Comparison of ENCODE assay signal across 13 cellular contexts in genomic region chr10:32298066-32298812, GRCh38. TPM values are rescaled to one million over a fixed set of nuclear protein-coding genes. Genes with fewer than 3 reads are reported as not detected.
DNase-seq lines count a peak whose midpoint lies in the region; ATAC-seq, FAIRE-seq and TF ChIP-seq lines count a peak whose summit lies in the region.
"Had no signal": no experiment of that assay in that cellular context is flagged by ENCODE, and none has a peak within 500 bp of the region (broad histone marks: within the 10 kb centered on the region; RNA-seq: fewer than 3 reads in every experiment).

No MANE protein-coding gene starts in this region.

- intact Hi-C loops in activated CD8-positive, alpha-beta T cell treated with anti-CD3 and anti-CD28 coated beads for 36 hours (cut with micrococcal nuclease): no loop called here

- H3K9me3 ChIP-seq in SJSA1 (replicated peaks) (no peaks in the 10 kb centered on the region), SJCRH30 (replicated peaks) (no peaks in the 10 kb centered on the region)
- H3K9me3 ChIP-seq: prostate gland had no signal

- H3K4me1 ChIP-seq in SJSA1 (replicated peaks): peaks cover 19% of the 10 kb centered on the region
- H3K4me1 ChIP-seq in SJCRH30: no peaks in the 10 kb centered on the region
- H3K4me1 ChIP-seq: prostate gland had no signal

- H3K4me3 ChIP-seq in SJSA1 (no peak overlapping the region), skeletal muscle cell (ENCODE audit: low read depth, low read length) (no peak overlapping the region), SJCRH30 (no peak overlapping the region)
- H3K4me3 ChIP-seq: prostate gland had no signal

- peak overlapping the region; percentile 55 for H3K27ac Mint-ChIP-seq in activated CD8-positive, alpha-beta T cell treated with anti-CD3 and anti-CD28 coated beads for 36 hours
- no peak overlapping the region for H3K27ac Mint-ChIP-seq in activated CD8-positive, alpha-beta T cell treated with anti-CD3 and anti-CD28 coated beads, Interleukin-2, amount 10 ng/mL, durations not matched to agents 7 days and 5 days

- CTCF ChIA-PET in activated CD8-positive, alpha-beta T cell treated with anti-CD3 and anti-CD28 coated beads for 36 hours (lab: Charles Lee): interaction anchor here (1.1 kb wide), 2 partner anchors 42 to 44 kb away, joined by 3 read pairs; no protein-coding TSS in a partner anchor
- CTCF ChIA-PET in activated CD8-positive, alpha-beta T cell treated with anti-CD3 and anti-CD28 coated beads, Interleukin-2, amount 10 ng/mL, durations not matched to agents 7 days and 5 days (lab: Charles Lee): interaction anchor here (1.2 kb wide), 1 partner anchor 69 kb away, joined by 3 read pairs; no protein-coding TSS in a partner anchor

- H3K27me3 Mint-ChIP-seq in activated CD8-positive, alpha-beta T cell treated with anti-CD3 and anti-CD28 coated beads for 36 hours: no peaks in the 10 kb centered on the region
- H3K27me3 Mint-ChIP-seq in activated CD8-positive, alpha-beta T cell treated with anti-CD3 and anti-CD28 coated beads, Interleukin-2, amount 10 ng/mL, durations not matched to agents 7 days and 5 days (ENCODE audit: low read depth): no peaks in the 10 kb centered on the region

- H3K4me3 Mint-ChIP-seq in activated CD8-positive, alpha-beta T cell treated with anti-CD3 and anti-CD28 coated beads for 36 hours: no peak overlapping the region
- no peak overlapping the region for H3K4me3 Mint-ChIP-seq in activated CD8-positive, alpha-beta T cell treated with anti-CD3 and anti-CD28 coated beads, Interleukin-2, amount 10 ng/mL, durations not matched to agents 7 days and 5 days

- TF ChIP-seq CTCF in activated CD8-positive, alpha-beta T cell treated with anti-CD3 and anti-CD28 coated beads for 36 hours (IDR thresholded peaks at IDR 0.05): no peak

- FAIRE-seq in GM19239 (lab: Jason Lieb, UNC): no peak

- peak overlapping the region; percentile 44 for H3K27ac ChIP-seq in SJSA1
- H3K27ac ChIP-seq in epithelial cell of prostate: peak overlapping the region; percentile 62
- H3K27ac ChIP-seq in SJCRH30: no peak overlapping the region
- H3K27ac ChIP-seq: prostate gland had no signal

- peaks cover 22% of the 10 kb centered on the region for H3K36me3 ChIP-seq in SJSA1
- peaks cover 17% of the 10 kb centered on the region for H3K36me3 ChIP-seq in SJCRH30
- H3K36me3 ChIP-seq: prostate gland had no signal

- POLR2A ChIA-PET in activated CD8-positive, alpha-beta T cell treated with anti-CD3 and anti-CD28 coated beads for 36 hours (lab: Charles Lee): no interaction called here
- POLR2A ChIA-PET in activated CD8-positive, alpha-beta T cell treated with anti-CD3 and anti-CD28 coated beads, Interleukin-2, amount 10 ng/mL, durations not matched to agents 7 days and 5 days (lab: Charles Lee): no interaction called here

- no peaks in the 10 kb centered on the region for H3K27me3 ChIP-seq in SJSA1 (replicated peaks)
- no peaks in the 10 kb centered on the region for H3K27me3 ChIP-seq in SJCRH30

- no peak for DNase-seq in activated CD8-positive, alpha-beta T cell treated with anti-CD3 and anti-CD28 coated beads for 36 hours
- DNase-seq in activated CD8-positive, alpha-beta T cell treated with anti-CD3 and anti-CD28 coated beads, Interleukin-2, amount 10 ng/mL, durations not matched to agents 7 days and 5 days: no peak
- peak in 1 of 2 experiments; percentile 58 for DNase-seq in SJSA1 (ENCODE audit: low read depth in 1 of 2, low spot score in 2 of 2)
- DNase-seq in epithelial cell of prostate (ENCODE audit: low read depth, low spot score): peak; percentile 29
- peak; percentile 31 for DNase-seq in skeletal muscle cell (ENCODE audit: low read depth)
- DNase-seq in SJCRH30: no peak
- no peak for DNase-seq in GM19239 (ENCODE audit: insufficient read length, low spot score)
- DNase-seq: activated CD4-positive, CD25-positive, alpha-beta regulatory T cell treated with anti-CD3 and anti-CD28 coated beads, Interleukin-2, amount 50 U/mL, for 72 hours; cerebellar nuclear complex; NCI-H1048; OCI-M1 had no signal

- H3K36me3 Mint-ChIP-seq in activated CD8-positive, alpha-beta T cell treated with anti-CD3 and anti-CD28 coated beads for 36 hours (ENCODE audit: low read depth): peaks cover 31% of the 10 kb centered on the region
- peaks cover 29% of the 10 kb centered on the region for H3K36me3 Mint-ChIP-seq in activated CD8-positive, alpha-beta T cell treated with anti-CD3 and anti-CD28 coated beads, Interleukin-2, amount 10 ng/mL, durations not matched to agents 7 days and 5 days (ENCODE audit: low read depth)

- no peak for ATAC-seq in activated CD8-positive, alpha-beta T cell treated with anti-CD3 and anti-CD28 coated beads for 36 hours
- ATAC-seq in activated CD8-positive, alpha-beta T cell treated with anti-CD3 and anti-CD28 coated beads, Interleukin-2, amount 10 ng/mL, durations not matched to agents 7 days and 5 days: no peak
- no peak for ATAC-seq in HG03280 (IDR thresholded peaks at IDR 0.05; ENCODE audit: unreplicated experiment)

- H3K9me3 Mint-ChIP-seq in activated CD8-positive, alpha-beta T cell treated with anti-CD3 and anti-CD28 coated beads for 36 hours: no peaks in the 10 kb centered on the region
- no peaks in the 10 kb centered on the region for H3K9me3 Mint-ChIP-seq in activated CD8-positive, alpha-beta T cell treated with anti-CD3 and anti-CD28 coated beads, Interleukin-2, amount 10 ng/mL, durations not matched to agents 7 days and 5 days (ENCODE audit: insufficient read depth)

- peaks cover 50% of the 10 kb centered on the region for H3K4me1 Mint-ChIP-seq in activated CD8-positive, alpha-beta T cell treated with anti-CD3 and anti-CD28 coated beads for 36 hours (ENCODE audit: low read depth)
- peaks cover 20% of the 10 kb centered on the region for H3K4me1 Mint-ChIP-seq in activated CD8-positive, alpha-beta T cell treated with anti-CD3 and anti-CD28 coated beads, Interleukin-2, amount 10 ng/mL, durations not matched to agents 7 days and 5 days (ENCODE audit: low read depth)

RNA-seq across cellular contexts. Expression of gene EPC1, which starts 48.7 kb away (rescaled TPM):
- total RNA-seq in activated CD8-positive, alpha-beta T cell treated with anti-CD3 and anti-CD28 coated beads for 36 hours: 10 to 100 TPM; 33.0 to 33.9 TPM
- total RNA-seq in activated CD8-positive, alpha-beta T cell treated with anti-CD3 and anti-CD28 coated beads, Interleukin-2, amount 10 ng/mL, durations not matched to agents 7 days and 5 days: 10 to 100 TPM; 40.9 to 43.5 TPM
- total RNA-seq in SJSA1 (2014; rRNA removed; shearing (Covaris generic)): 22.0 and 43.9 TPM in 2 replicates
- total RNA-seq in SJCRH30 (2014; rRNA removed; shearing (Covaris generic)): 22.5 and 29.6 TPM in 2 replicates

Comparison
In these comparisons a context has a peak if more than half of its experiments do, and no peak if none do; other contexts are left out.
1. DNase-seq: peak in epithelial cell of prostate (single experiment) and skeletal muscle cell (single experiment); none in activated CD8-positive, alpha-beta T cell treated with anti-CD3 and anti-CD28 coated beads for 36 hours (single experiment), activated CD8-positive, alpha-beta T cell treated with anti-CD3 and anti-CD28 coated beads, Interleukin-2, amount 10 ng/mL, durations not matched to agents 7 days and 5 days (single experiment), SJCRH30 (0 of 2) and GM19239 (single experiment).